In genomic region chr17:17524091-17524490, GRCh38 we compare ENCODE assay signal across 3 cellular contexts.
TF ChIP-seq lines count a peak whose summit lies in the region.

No MANE protein-coding gene starts in this region.

TF ChIP-seq in liver, 16 proteins besides CTCF, POLR2A, EP300 and RAD21:
- no peak for TF ChIP-seq HNF4A (conservative IDR thresholded peaks at IDR 0.05)
- TF ChIP-seq FOXA1 (IDR thresholded peaks at IDR 0.05) = no peak
- TF ChIP-seq REST (IDR thresholded peaks at IDR 0.05) = no peak
- no peak for TF ChIP-seq ATF3 (IDR thresholded peaks at IDR 0.05)
- no peak for TF ChIP-seq MAX (IDR thresholded peaks at IDR 0.05)
- no peak for TF ChIP-seq ZBTB33 (IDR thresholded peaks at IDR 0.05)
- no peak for TF ChIP-seq TAF1 (conservative IDR thresholded peaks at IDR 0.05)
- TF ChIP-seq SP1 (IDR thresholded peaks at IDR 0.05) = no peak

TF ChIP-seq in HepG2, 621 proteins besides CTCF, POLR2A, EP300 and RAD21:
- TF ChIP-seq ZNF512 (CRISPR knock-in tag; IDR thresholded peaks at IDR 0.05) = no peak
- TF ChIP-seq SP5 (CRISPR knock-in tag; IDR thresholded peaks at IDR 0.05; ENCODE audit: borderline replicate concordance, low read depth) = no peak
- no peak for TF ChIP-seq MTF1 (CRISPR knock-in tag; IDR thresholded peaks at IDR 0.05)
- TF ChIP-seq YEATS2 (CRISPR knock-in tag; IDR thresholded peaks at IDR 0.05; ENCODE audit: borderline replicate concordance) = no peak
- TF ChIP-seq ZNF670 (CRISPR knock-in tag; IDR thresholded peaks at IDR 0.05; ENCODE audit: borderline replicate concordance) = no peak
- no peak for TF ChIP-seq ZNF776 (CRISPR knock-in tag; IDR thresholded peaks at IDR 0.05)
- TF ChIP-seq HCFC1 (IDR thresholded peaks at IDR 0.05; ENCODE audit: low read depth, low read length) = no peak
- no peak for TF ChIP-seq ZNF816 (CRISPR knock-in tag; IDR thresholded peaks at IDR 0.05; ENCODE audit: borderline replicate concordance)
- no peak for TF ChIP-seq ZNF160 (CRISPR knock-in tag; IDR thresholded peaks at IDR 0.05)
- TF ChIP-seq SP140L (CRISPR knock-in tag; IDR thresholded peaks at IDR 0.05; ENCODE audit: borderline replicate concordance) = no peak
- TF ChIP-seq ZNF20 (CRISPR knock-in tag; IDR thresholded peaks at IDR 0.05) = no peak
TF ChIP-seq in HepG2: peak in this region for 0.

TF ChIP-seq in H1, 55 proteins besides CTCF, POLR2A, EP300 and RAD21:
- TF ChIP-seq CEBPB (IDR thresholded peaks at IDR 0.05; ENCODE audit: low read depth, low read length) (no peak), CTBP2 (IDR thresholded peaks at IDR 0.05; ENCODE audit: borderline replicate concordance, insufficient read depth, insufficient read length, low read length) (no peak), RFX5 (IDR thresholded peaks at IDR 0.05; ENCODE audit: borderline replicate concordance, low read depth, low read length) (no peak)
